ENCODE assay signal across 8 cellular contexts in genomic region chr12:53501615-53502181, GRCh38. TPM values are rescaled to one million over a fixed set of nuclear protein-coding genes. Genes with fewer than 3 reads are reported as not detected.
A peak's percentile ranks its signal among the peaks of the same experiment; 100 is the strongest.
DNase-seq lines count a peak whose midpoint lies in the region; ATAC-seq, FAIRE-seq and TF ChIP-seq lines count a peak whose summit lies in the region.

No MANE protein-coding gene starts in this region.

- in situ Hi-C loops in gastrocnemius medialis (cut with MboI; ENCODE audit: low sequenced_read_pairs in 4 of 4), result loop anchor here in 2 of 4 donors (10.0 kb wide), 2 partner anchors 57 to 177 kb away; partner anchors contain the start of genes AAAS (in 1 of the 2) and PRR13 (in 1 of the 2)

- H3K27me3 ChIP-seq in SU-DHL-6 (ENCODE audit: low read length), result no peaks in the 10 kb centered on the region
- H3K27me3 ChIP-seq in gastrocnemius medialis, result no peaks in the 10 kb centered on the region

- no peaks in the 10 kb centered on the region for H3K9me3 ChIP-seq in SU-DHL-6 (ENCODE audit: insufficient read depth, low read length)
- H3K9me3 ChIP-seq in gastrocnemius medialis, result no peaks in the 10 kb centered on the region

- no peak for FAIRE-seq in GM12892 (lab: Jason Lieb, UNC)

- H3K27ac ChIP-seq in SU-DHL-6 (ENCODE audit: low read depth, low read length) (peak overlapping the region; percentile 87), gastrocnemius medialis (peak overlapping the region; percentile 90 to 97 (median 92))

- TF ChIP-seq POLR2A in GM12892 (IDR thresholded peaks at IDR 0.05; ENCODE audit: low read depth, low read length) (peak; percentile 33), gastrocnemius medialis (IDR thresholded peaks at IDR 0.05) (no peak)

- H3K36me3 ChIP-seq in SU-DHL-6 (ENCODE audit: low read length), result no peaks in the 10 kb centered on the region
- peaks cover 0 to 12% of the 10 kb centered on the region in 2 donors for H3K36me3 ChIP-seq in gastrocnemius medialis

- peak overlapping the region; percentile 82 for H3K9ac ChIP-seq in SU-DHL-6 (ENCODE audit: low read length)

- no peak for DNase-seq in GM12892 (ENCODE audit: insufficient read length)
- DNase-seq in fibroblast of mammary gland (ENCODE audit: low read depth), result no peak
- DNase-seq in gastrocnemius medialis, result no peak
- DNase-seq in activated CD8-positive, alpha-beta memory T cell treated with anti-CD3 and anti-CD28 coated beads for 24 hours, result no peak
- DNase-seq in activated effector memory CD4-positive, alpha-beta T cell treated with anti-CD3 and anti-CD28 coated beads, Interleukin-2, amount 50 U/mL, for 16 hours, result no peak

- H3F3A ChIP-seq in SU-DHL-6 (ENCODE audit: insufficient read depth), result peaks cover 7% of the 10 kb centered on the region; the same call in 1 of the 2 replicates

- peak overlapping the region; percentile 75 for H2AFZ ChIP-seq in SU-DHL-6 (ENCODE audit: low read depth, low read length, severe bottlenecking)

- H3K79me2 ChIP-seq in SU-DHL-6 (ENCODE audit: insufficient read depth, low read length), result peaks cover 13% of the 10 kb centered on the region

- H3K4me2 ChIP-seq in SU-DHL-6 (ENCODE audit: low read depth, low read length, poor library complexity, severe bottlenecking), result peak overlapping the region; percentile 74

- H3K4me1 ChIP-seq in gastrocnemius medialis, result peaks cover 24 to 25% of the 10 kb centered on the region in 2 donors

- ATAC-seq in gastrocnemius medialis (no peak), HG02840 (IDR thresholded peaks at IDR 0.05; ENCODE audit: low FRiP score, unreplicated experiment) (no peak), GM19328 (IDR thresholded peaks at IDR 0.05; ENCODE audit: unreplicated experiment) (no peak)

- TF ChIP-seq CTCF in SU-DHL-6 (IDR thresholded peaks at IDR 0.05; ENCODE audit: insufficient read depth, low read length, poor library complexity, severe bottlenecking) (no peak), fibroblast of mammary gland (conservative IDR thresholded peaks at IDR 0.05; ENCODE audit: control insufficient read depth, insufficient read depth, low read depth, low read length) (no peak), gastrocnemius medialis (IDR thresholded peaks at IDR 0.05 in 4 of 5, conservative IDR thresholded peaks at IDR 0.05 in 1 of 5) (no peak)

- no peaks in the 10 kb centered on the region for H4K20me1 ChIP-seq in SU-DHL-6 (ENCODE audit: low read depth, low read length)

- H3K4me3 ChIP-seq in SU-DHL-6 (ENCODE audit: insufficient read depth, low read length, poor library complexity, severe bottlenecking) (peak overlapping the region; percentile 67), fibroblast of mammary gland (ENCODE audit: control insufficient read depth, low read depth, low read length) (peak overlapping the region; percentile 66), gastrocnemius medialis (peak overlapping the region; percentile 66 to 84 (median 82))

- no peaks in the 10 kb centered on the region for H3K9me2 ChIP-seq in SU-DHL-6 (replicated peaks; ENCODE audit: insufficient read depth, low read length)

- intact Hi-C loops in gastrocnemius medialis (cut with DNase I; ENCODE audit: low total_unique reads), result loop anchor here (1.0 to 5.0 kb wide), 4 partner anchors 49 to 284 kb away; partner anchors contain the start of genes PCBP2 and SP1

RNA-seq across cellular contexts. Expression of gene TARBP2, which starts 0.6 kb away (rescaled TPM):
- 30.4 TPM for polyA plus RNA-seq in GM12892 (2012; ENCODE audit: missing spikeins)
- 10 to 100 TPM in 2 of 4 donors, 1 to 10 TPM in 2; 6.8 to 17.4 (median 11.6) TPM for total RNA-seq in gastrocnemius medialis

RNA-seq across cellular contexts. Expression of gene MAP3K12, which starts 2.4 kb away (rescaled TPM):
- 14.1 TPM for polyA plus RNA-seq in GM12892 (2012; ENCODE audit: missing spikeins)
- total RNA-seq in gastrocnemius medialis, result 1 to 10 TPM; 1.1 to 9.9 (median 3.8) TPM

RNA-seq across cellular contexts. Expression of gene NPFF, which starts 5.6 kb away (rescaled TPM):
- polyA plus RNA-seq in GM12892 (2012; ENCODE audit: missing spikeins), result not detected
- total RNA-seq in gastrocnemius medialis, result not detected

RNA-seq across cellular contexts. Expression of gene PCBP2, which starts 49.8 kb away (rescaled TPM):
- 590 TPM for polyA plus RNA-seq in GM12892 (2012; ENCODE audit: missing spikeins)
- 100 to 1,000 TPM; 113 to 257 (median 191) TPM for total RNA-seq in gastrocnemius medialis
